In the genomic region with DNA sequence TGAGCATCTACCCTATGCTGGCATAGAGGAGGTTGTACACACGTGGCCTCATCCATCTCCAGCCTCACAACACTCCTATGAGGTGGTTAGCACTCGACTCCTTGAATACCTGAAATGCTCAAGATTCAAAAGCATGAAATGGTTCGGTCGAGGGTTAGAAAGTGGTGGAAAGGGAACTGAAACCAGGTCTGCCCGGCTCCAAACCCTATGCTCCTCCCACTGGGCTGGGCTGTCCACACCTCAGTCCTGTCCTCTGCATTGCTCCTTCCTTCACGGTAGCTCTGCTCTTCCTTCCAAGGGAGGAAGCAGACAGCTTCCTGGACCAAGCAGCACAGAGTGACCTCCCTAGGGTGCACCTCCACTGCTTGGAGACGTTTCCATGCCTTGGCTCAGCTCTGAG, we compare ENCODE assay signal across 10 cellular contexts.
DNase-seq lines count a peak whose midpoint lies in the region; ATAC-seq and TF ChIP-seq lines count a peak whose summit lies in the region.
"Had no signal": no experiment of that assay in that cellular context is flagged by ENCODE, and none has a peak within 500 bp of the region (broad histone marks: within the 10 kb centered on the region; RNA-seq: fewer than 3 reads in every experiment).

No MANE protein-coding gene starts in this region.

- H3K23ac ChIP-seq in trophoblast cell (ENCODE audit: low read length) = no peak overlapping the region

- WGBS in trophoblast cell (ENCODE audit: extremely low coverage, insufficient coverage, insufficient read length) = no CpG with 5 or more reads among the region's 7 CpGs

- H3K4me3 ChIP-seq in trophoblast cell (ENCODE audit: low read depth, low read length) = no peak overlapping the region
- no peak overlapping the region for H3K4me3 ChIP-seq in ascending aorta

- H3K27me3 ChIP-seq in trophoblast cell (ENCODE audit: insufficient read depth, low read length) (no peaks in the 10 kb centered on the region), ascending aorta (no peaks in the 10 kb centered on the region)

- H3K4me1 ChIP-seq in trophoblast cell (ENCODE audit: control insufficient read depth in 1 of 2, insufficient read depth in 2 of 2, low read length in 2 of 2) (peaks cover 7 to 18% of the 10 kb centered on the region in 2 experiments), ascending aorta (peaks cover 0 to 13% of the 10 kb centered on the region in 2 donors)

- H4K12ac ChIP-seq in trophoblast cell (ENCODE audit: low read depth, low read length) = no peak overlapping the region

- no peaks in the 10 kb centered on the region for H3K36me3 ChIP-seq in trophoblast cell (ENCODE audit: control insufficient read depth in 1 of 2, insufficient read depth in 2 of 2, low read length in 2 of 2)
- no peaks in the 10 kb centered on the region for H3K36me3 ChIP-seq in ascending aorta

- peak in 1 of 2 donors; percentile 30 for DNase-seq in trophoblast cell
- no peak for DNase-seq in effector CD8-positive, alpha-beta T cell (lab: John Stamatoyannopoulos, UW)
- no peak for DNase-seq in DMS153 treated with DMSO at 0.1 percent for 48 hours (lab: John Stamatoyannopoulos, UW; ENCODE audit: unreplicated experiment)
- no peak for DNase-seq in ascending aorta (ENCODE audit: low spot score in 2 of 2)
- DNase-seq in EL = no peak
- DNase-seq: GF-D8; stimulated activated CD8-positive, alpha-beta memory T cell treated with anti-CD3 and anti-CD28 coated beads, Interleukin-4, amount 100 ng/mL, for 48 hours had no signal

- H2AFZ ChIP-seq in trophoblast cell (ENCODE audit: insufficient read depth, low read length, poor library complexity) = no peak overlapping the region

- H3K4ac ChIP-seq in trophoblast cell (ENCODE audit: low read depth, low read length) = no peak overlapping the region

- no peak overlapping the region for H3K18ac ChIP-seq in trophoblast cell (ENCODE audit: low read length)

- no peak overlapping the region for H4K8ac ChIP-seq in trophoblast cell (ENCODE audit: low read depth, low read length)

- no peak overlapping the region for H3K4me2 ChIP-seq in trophoblast cell (ENCODE audit: low read length)

- H3K27ac ChIP-seq in trophoblast cell (ENCODE audit: low read depth, low read length) = no peak overlapping the region
- no peak overlapping the region for H3K27ac ChIP-seq in ascending aorta

- no peaks in the 10 kb centered on the region for H3K79me2 ChIP-seq in trophoblast cell (ENCODE audit: control insufficient read depth, insufficient read depth, low read length, poor library complexity)

- peak; percentile 99 for ATAC-seq in GM19035 (IDR thresholded peaks at IDR 0.05; ENCODE audit: unreplicated experiment)
- ATAC-seq in HG02678 (IDR thresholded peaks at IDR 0.05; ENCODE audit: unreplicated experiment) = peak; percentile 97
- ATAC-seq in HG03558 (IDR thresholded peaks at IDR 0.05; ENCODE audit: extremely low read depth, unreplicated experiment) = peak; percentile 88

- H2AK5ac ChIP-seq in trophoblast cell (ENCODE audit: low read length) = no peak overlapping the region

- peaks cover 2% of the 10 kb centered on the region for H3K9me3 ChIP-seq in trophoblast cell (ENCODE audit: insufficient read depth, low read depth, low read length)
- no peaks in the 10 kb centered on the region for H3K9me3 ChIP-seq in ascending aorta

- H4K91ac ChIP-seq in trophoblast cell (ENCODE audit: low read depth, low read length) = no peak overlapping the region

- peak overlapping the region; percentile 69 for H3K9ac ChIP-seq in trophoblast cell (ENCODE audit: low read length)

- H3K14ac ChIP-seq in trophoblast cell (ENCODE audit: low read length) = no peak overlapping the region

- H2BK12ac ChIP-seq in trophoblast cell (ENCODE audit: low read length) = no peak overlapping the region

- H3K79me1 ChIP-seq in trophoblast cell (ENCODE audit: low read length) = peaks cover 5% of the 10 kb centered on the region

- H2BK5ac ChIP-seq in trophoblast cell (ENCODE audit: low read depth, low read length, poor library complexity) = no peak overlapping the region

- TF ChIP-seq CTCF in ascending aorta (IDR thresholded peaks at IDR 0.05) = no peak

- intact Hi-C loops in ascending aorta (cut with DNase I) = no loop called here

- H2BK120ac ChIP-seq in trophoblast cell (ENCODE audit: insufficient read depth, low read length, poor library complexity) = no peak overlapping the region
